ENCODE assay signal across 13 cellular contexts in the genomic region with DNA sequence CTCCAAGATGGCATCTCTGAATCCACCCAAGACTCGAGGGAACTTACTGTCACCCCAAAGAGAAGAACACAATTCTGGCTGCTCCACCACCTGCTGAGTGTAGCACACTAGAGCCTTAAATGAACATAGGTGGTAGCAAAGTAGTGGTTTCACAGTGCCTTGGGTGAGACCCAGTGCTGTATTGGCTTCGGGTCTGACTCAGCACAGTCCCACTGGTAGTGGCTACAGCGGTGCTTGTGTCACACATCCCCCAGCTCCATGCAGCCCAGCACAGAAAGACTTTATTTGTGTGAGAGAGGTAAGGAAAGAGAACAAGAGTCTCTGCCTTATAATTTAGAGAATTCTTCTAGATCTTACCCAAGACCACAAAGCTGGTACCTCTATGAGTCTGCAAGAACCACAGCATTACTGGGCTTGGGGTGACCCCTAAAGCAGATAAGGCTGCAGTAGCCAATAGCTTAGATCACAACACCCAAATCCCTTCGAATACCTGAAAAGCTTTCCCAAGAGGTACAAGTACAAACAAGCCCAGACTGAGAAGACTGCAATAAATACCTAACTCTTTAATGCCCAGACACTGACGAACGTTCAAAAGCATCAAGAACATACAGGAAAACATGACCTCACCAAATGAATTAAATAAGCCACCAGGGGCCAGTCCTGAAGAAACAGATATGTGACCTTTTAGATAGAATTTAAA.
"Had no signal": no experiment of that assay in that cellular context is flagged by ENCODE, and none has a peak within 500 bp of the region (broad histone marks: within the 10 kb centered on the region; RNA-seq: fewer than 3 reads in every experiment).

No MANE protein-coding gene starts in this region.

- H3K4me3 ChIP-seq: mucosa of descending colon, tibial nerve had no signal

- ATAC-seq: activated CD4-positive, CD25-positive, alpha-beta regulatory T cell treated with anti-CD3 and anti-CD28 coated beads, Interleukin-2, amount 50 U/mL, for 24 hours; mucosa of descending colon; natural killer cell; right cardiac atrium; T-helper 17 cell had no signal

- H3K36me3 ChIP-seq: tibial nerve had no signal

- H3K27me3 Mint-ChIP-seq: progenitor cell of endocrine pancreas had no signal

- H3K4me3 Mint-ChIP-seq: activated naive CD8-positive, alpha-beta T cell treated with anti-CD3 and anti-CD28 coated beads, Interleukin-2, amount 10 ng/mL, durations not matched to agents 7 days and 5 days; activated T-cell treated with anti-CD3 and anti-CD28 coated beads, Interleukin-2, amount 50 U/mL, for 24 hours; natural killer cell; T-helper 17 cell had no signal

- H3K27me3 ChIP-seq: tibial nerve had no signal

- H3K27ac ChIP-seq: tibial nerve had no signal

- H3K4me1 ChIP-seq: tibial nerve had no signal

- H3K9me3 ChIP-seq: mucosa of descending colon had no signal

- H3K27ac Mint-ChIP-seq: activated naive CD8-positive, alpha-beta T cell treated with anti-CD3 and anti-CD28 coated beads, Interleukin-2, amount 10 ng/mL, durations not matched to agents 7 days and 5 days; activated T-cell treated with anti-CD3 and anti-CD28 coated beads, Interleukin-2, amount 50 U/mL, for 24 hours; natural killer cell; progenitor cell of endocrine pancreas; T-helper 17 cell had no signal

- H3K4me1 Mint-ChIP-seq: activated naive CD8-positive, alpha-beta T cell treated with anti-CD3 and anti-CD28 coated beads, Interleukin-2, amount 10 ng/mL, durations not matched to agents 7 days and 5 days; natural killer cell; T-helper 17 cell had no signal

- FAIRE-seq: colon, small intestine had no signal

- DNase-seq: activated gamma-delta T cell treated with Interleukin-2 at 50 U/mL for 16 hours; activated naive CD8-positive, alpha-beta T cell treated with anti-CD3 and anti-CD28 coated beads, Interleukin-2, amount 10 ng/mL, durations not matched to agents 7 days and 5 days; activated T-cell treated with anti-CD3 and anti-CD28 coated beads, Interleukin-2, amount 50 U/mL, for 24 hours; anterior cingulate cortex; mucosa of descending colon; natural killer cell; right cardiac atrium; small intestine; T-helper 17 cell had no signal
